10 cellular contexts compared by ENCODE assay signal in genomic region chr11:45806937-45807791, GRCh38. TPM values are rescaled to one million over a fixed set of nuclear protein-coding genes. Genes with fewer than 3 reads are reported as not detected.
DNase-seq lines count a peak whose midpoint lies in the region; ATAC-seq, FAIRE-seq and TF ChIP-seq lines count a peak whose summit lies in the region.
"Had no signal": no experiment of that assay in that cellular context is flagged by ENCODE, and none has a peak within 500 bp of the region (broad histone marks: within the 10 kb centered on the region; RNA-seq: fewer than 3 reads in every experiment).

No MANE protein-coding gene starts in this region.

- H3K36me3 ChIP-seq in Panc1 (ENCODE audit: control insufficient read depth, insufficient read depth, low read length) (no peaks in the 10 kb centered on the region; the same call in 1 of the 2 replicates), endothelial cell of umbilical vein (ENCODE audit: control insufficient read depth in 2 of 2, extremely low read depth in 1 of 2, insufficient read depth in 2 of 2, low read length in 2 of 2) (peaks cover 9 to 14% of the 10 kb centered on the region in 2 experiments)

- intact Hi-C loops in Panc1 (cut with micrococcal nuclease; ENCODE audit: unreplicated experiment): no loop called here
- intact Hi-C loops in endothelial cell of umbilical vein (cut with micrococcal nuclease): no loop called here

- TF ChIP-seq CTCF in Panc1 (IDR thresholded peaks at IDR 0.05): no peak
- TF ChIP-seq CTCF in endothelial cell of umbilical vein (IDR thresholded peaks at IDR 0.05; ENCODE audit: extremely low read depth in 1 of 2, insufficient read depth in 1 of 2, low read depth in 1 of 2, low read length in 2 of 2): no peak

- peak overlapping the region; percentile 29 for H3K4me3 Mint-ChIP-seq in T-helper 1 cell treated with Interleukin-12 subunit alpha and Interleukin-12 subunit beta and Interleukin-4 antibody, amounts not matched to agents 30 μg/mL and 1 μg/mL, for 36 hours

- no peak for TF ChIP-seq POLR2A in endothelial cell of umbilical vein (IDR thresholded peaks at IDR 0.05; ENCODE audit: low read depth, low read length)

- no peak for FAIRE-seq in endothelial cell of umbilical vein (lab: Jason Lieb, UNC)
- FAIRE-seq: RCC 7860 had no signal

- H3K9me1 ChIP-seq in endothelial cell of umbilical vein (replicated peaks; ENCODE audit: control insufficient read depth, extremely low read depth, insufficient read depth, low read length): no peaks in the 10 kb centered on the region

- H3K27ac ChIP-seq in Panc1 (ENCODE audit: low read length) (no peak overlapping the region; the same call in 1 of the 2 replicates), endothelial cell of umbilical vein (ENCODE audit: insufficient read depth, low read depth, low read length) (no peak overlapping the region)

- BruUV-seq in Panc1 (replicated peaks; lab: Mats Ljungman, UMichigan) (no TSS peak), endothelial cell of umbilical vein (replicated peaks; lab: Mats Ljungman, UMichigan) (no TSS peak)

- no peak overlapping the region for H2AFZ ChIP-seq in endothelial cell of umbilical vein (ENCODE audit: low read depth, low read length)

- POLR2A ChIA-PET in Panc1 (lab: Charles Lee): no interaction called here
- POLR2A ChIA-PET in endothelial cell of umbilical vein (lab: Charles Lee): no interaction called here

- H3K79me2 ChIP-seq in endothelial cell of umbilical vein (ENCODE audit: control insufficient read depth, insufficient read depth, low read length): peaks cover 27% of the 10 kb centered on the region

- no peaks in the 10 kb centered on the region for H3K27me3 Mint-ChIP-seq in T-helper 1 cell treated with Interleukin-12 subunit alpha and Interleukin-12 subunit beta and Interleukin-4 antibody, amounts not matched to agents 30 μg/mL and 1 μg/mL, for 36 hours (ENCODE audit: low read depth)

- H3K27ac Mint-ChIP-seq in T-helper 1 cell treated with Interleukin-12 subunit alpha and Interleukin-12 subunit beta and Interleukin-4 antibody, amounts not matched to agents 30 μg/mL and 1 μg/mL, for 36 hours: no peak overlapping the region

- peaks cover 32% of the 10 kb centered on the region for H3K4me1 Mint-ChIP-seq in T-helper 1 cell treated with Interleukin-12 subunit alpha and Interleukin-12 subunit beta and Interleukin-4 antibody, amounts not matched to agents 30 μg/mL and 1 μg/mL, for 36 hours (ENCODE audit: low read depth)

- H3K27me3 ChIP-seq in Panc1 (ENCODE audit: control insufficient read depth, insufficient read depth, low read length): no peaks in the 10 kb centered on the region
- H3K27me3 ChIP-seq in endothelial cell of umbilical vein (ENCODE audit: control insufficient read depth in 2 of 2, insufficient read depth in 2 of 2, low read length in 2 of 2): no peaks in the 10 kb centered on the region

- H3K9me3 ChIP-seq in Panc1 (ENCODE audit: control insufficient read depth, insufficient read depth, low read depth, low read length): no peaks in the 10 kb centered on the region
- H3K9me3 ChIP-seq in endothelial cell of umbilical vein (replicated peaks; ENCODE audit: control insufficient read depth, insufficient read depth, low read length): no peaks in the 10 kb centered on the region

- ATAC-seq in Panc1: no peak
- no peak for ATAC-seq in GM18858 (IDR thresholded peaks at IDR 0.05; ENCODE audit: unreplicated experiment)
- ATAC-seq in HG03108 (IDR thresholded peaks at IDR 0.05; ENCODE audit: unreplicated experiment): no peak

- H3K9me3 Mint-ChIP-seq in T-helper 1 cell treated with Interleukin-12 subunit alpha and Interleukin-12 subunit beta and Interleukin-4 antibody, amounts not matched to agents 30 μg/mL and 1 μg/mL, for 36 hours: no peaks in the 10 kb centered on the region

- H3K4me1 ChIP-seq in Panc1 (ENCODE audit: control insufficient read depth, insufficient read depth, low read length) (peaks cover 22% of the 10 kb centered on the region), endothelial cell of umbilical vein (ENCODE audit: control insufficient read depth, extremely low read depth, insufficient read depth, low read length) (peaks cover 33% of the 10 kb centered on the region)

- H3K9ac ChIP-seq in endothelial cell of umbilical vein (replicated peaks; ENCODE audit: extremely low read depth, insufficient read depth, low read length): no peak overlapping the region

- in situ Hi-C loops in Panc1 (cut with HindIII; ENCODE audit: low pct_unique_long_range_greater_than_20kb, low sequenced_read_pairs): no loop called here

- H3K36me3 Mint-ChIP-seq in T-helper 1 cell treated with Interleukin-12 subunit alpha and Interleukin-12 subunit beta and Interleukin-4 antibody, amounts not matched to agents 30 μg/mL and 1 μg/mL, for 36 hours (ENCODE audit: low read depth): peaks cover 29% of the 10 kb centered on the region

- H3K4me3 ChIP-seq in Panc1 (ENCODE audit: low read depth in 2 of 2, low read length in 2 of 2) (peak overlapping the region; percentile 67 to 91), endothelial cell of umbilical vein (replicated peaks in 1 of 3; ENCODE audit: insufficient read depth in 1 of 3, low read depth in 1 of 3, low read length in 3 of 3) (peak overlapping the region in 2 of 3 experiments; percentile 9 to 28), skeletal muscle cell (ENCODE audit: low read depth, low read length) (peak overlapping the region; percentile 82)

- dilution Hi-C loops in endothelial cell of umbilical vein (cut with MboI; ENCODE audit: extremely low pct_ligation_motif_present, low sequenced_read_pairs): no loop called here

- CTCF ChIA-PET in Panc1 (lab: Charles Lee): interaction anchor here (1.1 kb wide), 1 partner anchor 36 kb away, joined by 3 read pairs; no protein-coding TSS in a partner anchor
- CTCF ChIA-PET in endothelial cell of umbilical vein (lab: Charles Lee): no interaction called here

- H4K20me1 ChIP-seq in endothelial cell of umbilical vein (replicated peaks; ENCODE audit: control insufficient read depth, extremely low read depth, insufficient read depth, low read length): no peaks in the 10 kb centered on the region

- H3K4me2 ChIP-seq in endothelial cell of umbilical vein (ENCODE audit: insufficient read depth, low read length): peak overlapping the region; percentile 65

- DNase-seq in T-helper 1 cell (no peak), Panc1 (ENCODE audit: low read depth, low spot score) (no peak), endothelial cell of umbilical vein (ENCODE audit: low read depth, low spot score) (no peak), skeletal muscle cell (ENCODE audit: low read depth) (no peak), middle frontal gyrus (ENCODE audit: extremely low spot score, low spot score) (no peak)
- DNase-seq: stimulated activated CD4-positive, alpha-beta T cell treated with anti-CD3 and anti-CD28 coated beads, Interleukin-4, amount 100 ng/mL, for 4 hours had no signal

TF ChIP-seq in endothelial cell of umbilical vein, 7 proteins besides CTCF, POLR2A, EP300 and RAD21:
- TF ChIP-seq MAX (IDR thresholded peaks at IDR 0.05; ENCODE audit: insufficient read depth, insufficient read length) (no peak), POLR2AphosphoS5 (IDR thresholded peaks at IDR 0.05; ENCODE audit: insufficient read depth, low read depth, low read length) (no peak), MYC (IDR thresholded peaks at IDR 0.05; ENCODE audit: low read depth, low read length) (no peak)

RNA-seq across cellular contexts. Expression of gene SLC35C1, which starts 2.2 kb away (rescaled TPM):
- total RNA-seq in Panc1 (2021; ENCODE audit: unreplicated experiment) (13.4 TPM), endothelial cell of umbilical vein (17.1 and 19.8 TPM in 2 replicates)
- polyA plus RNA-seq in Panc1 (2012; ENCODE audit: insufficient read length): 23.4 TPM
- polyA plus RNA-seq in endothelial cell of umbilical vein: 8.5 and 10.5 TPM in 2 replicates
- 7.7 and 9.1 TPM in 2 replicates for polyA plus RNA-seq in endothelial cell of umbilical vein (2011; cell fraction: cytosol; rRNA removed)
- polyA plus RNA-seq in endothelial cell of umbilical vein (2011; cell fraction: nucleus; rRNA removed): 3.2 and 5.4 TPM in 2 replicates
- 17.4 and 21.6 TPM in 2 replicates for polyA plus RNA-seq in endothelial cell of umbilical vein (2012)
- polyA minus RNA-seq in endothelial cell of umbilical vein: 9.3 and 13.4 TPM in 2 replicates
- polyA minus RNA-seq in endothelial cell of umbilical vein (2011; cell fraction: cytosol; rRNA and poly(A)+ RNA removed): 10.5 TPM
- polyA minus RNA-seq in endothelial cell of umbilical vein (2011; cell fraction: nucleus; rRNA and poly(A)+ RNA removed): 5.6 and 6.1 TPM in 2 replicates

RNA-seq across cellular contexts. Expression of gene CRY2, which starts 40.1 kb away (rescaled TPM):
- total RNA-seq in Panc1 (2021; ENCODE audit: unreplicated experiment) (14.6 TPM), endothelial cell of umbilical vein (8.8 and 11.7 TPM in 2 replicates)
- 7.2 TPM for polyA plus RNA-seq in Panc1 (2012; ENCODE audit: insufficient read length)
- polyA plus RNA-seq in endothelial cell of umbilical vein: 7.1 and 7.7 TPM in 2 replicates
- 3.9 and 4.2 TPM in 2 replicates for polyA plus RNA-seq in endothelial cell of umbilical vein (2011; cell fraction: cytosol; rRNA removed)
- 23.2 and 24.2 TPM in 2 replicates for polyA plus RNA-seq in endothelial cell of umbilical vein (2011; cell fraction: nucleus; rRNA removed)
- 4.5 and 6.4 TPM in 2 replicates for polyA plus RNA-seq in endothelial cell of umbilical vein (2012)
- polyA minus RNA-seq in endothelial cell of umbilical vein: 18.9 and 21.8 TPM in 2 replicates
- polyA minus RNA-seq in endothelial cell of umbilical vein (2011; cell fraction: cytosol; rRNA and poly(A)+ RNA removed): 6.7 TPM
- polyA minus RNA-seq in endothelial cell of umbilical vein (2011; cell fraction: nucleus; rRNA and poly(A)+ RNA removed): 20.3 and 22.4 TPM in 2 replicates

Comparison
In these comparisons a context has a peak if more than half of its experiments do, and no peak if none do; other contexts are left out.
1. H3K4me3 ChIP-seq: peak in every context shown above with its lines; median percentile 82 in skeletal muscle cell; 79 in Panc1; 18 in endothelial cell of umbilical vein.